Comparison of ENCODE assay signal across 1 cellular context in genomic region chr20:46377532-46377931, GRCh38.
TF ChIP-seq lines count a peak whose summit lies in the region.

No MANE protein-coding gene starts in this region.

TF ChIP-seq in SK-N-SH treated with all-trans-retinoic acid at 6 μM for 48 hours, 23 proteins besides CTCF, POLR2A, EP300 and RAD21 (continued from another document):
- TF ChIP-seq SNAI2 (CRISPR knock-in tag; IDR thresholded peaks at IDR 0.05) (no peak), ZFP3 (CRISPR knock-in tag; IDR thresholded peaks at IDR 0.05) (no peak)
